ENCODE assay signal across 1 cellular context in the genomic region with DNA sequence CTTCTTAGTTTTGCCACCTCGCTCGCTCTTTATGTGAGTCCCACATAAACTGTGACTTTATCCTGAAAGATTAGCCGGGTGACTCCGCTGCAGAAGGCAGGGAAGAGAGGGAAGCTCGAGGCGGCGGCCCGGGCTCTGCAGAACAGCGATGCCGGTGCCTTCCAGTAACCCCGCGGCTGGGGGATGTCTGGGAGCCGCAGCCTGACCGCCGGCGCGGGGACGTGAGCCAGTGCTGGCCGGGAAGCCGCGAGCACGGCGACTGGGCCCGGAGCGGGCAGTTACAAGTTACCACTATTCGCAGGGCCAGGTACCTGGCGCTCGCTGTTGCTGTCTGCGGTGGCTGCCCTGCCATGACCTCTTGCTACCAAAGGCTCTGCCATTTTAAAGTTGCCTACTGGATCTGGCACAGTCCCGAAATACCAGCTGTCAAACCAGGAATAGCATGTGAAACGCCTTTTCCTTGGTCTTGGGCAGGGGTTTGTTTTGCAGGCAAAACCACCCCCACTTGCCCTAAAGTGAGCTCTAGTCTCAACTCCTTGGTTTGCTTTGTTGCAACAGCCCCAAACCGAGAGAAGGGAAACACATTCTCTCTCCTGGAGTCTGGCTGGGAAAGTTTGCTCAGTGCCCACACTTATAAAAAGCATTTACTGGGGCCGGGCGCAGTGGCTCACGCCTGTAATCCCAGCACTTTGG.
TF ChIP-seq lines count a peak whose summit lies in the region.

No MANE protein-coding gene starts in this region.

TF ChIP-seq in IMR-90, 13 proteins besides CTCF, POLR2A, EP300 and RAD21 (continued from another document):
- TF ChIP-seq, protein P1, sequence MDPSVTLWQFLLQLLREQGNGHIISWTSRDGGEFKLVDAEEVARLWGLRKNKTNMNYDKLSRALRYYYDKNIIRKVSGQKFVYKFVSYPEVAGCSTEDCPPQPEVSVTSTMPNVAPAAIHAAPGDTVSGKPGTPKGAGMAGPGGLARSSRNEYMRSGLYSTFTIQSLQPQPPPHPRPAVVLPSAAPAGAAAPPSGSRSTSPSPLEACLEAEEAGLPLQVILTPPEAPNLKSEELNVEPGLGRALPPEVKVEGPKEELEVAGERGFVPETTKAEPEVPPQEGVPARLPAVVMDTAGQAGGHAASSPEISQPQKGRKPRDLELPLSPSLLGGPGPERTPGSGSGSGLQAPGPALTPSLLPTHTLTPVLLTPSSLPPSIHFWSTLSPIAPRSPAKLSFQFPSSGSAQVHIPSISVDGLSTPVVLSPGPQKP (IDR thresholded peaks at IDR 0.05; ENCODE audit: borderline replicate concordance, low read depth, low read length) = no peak
- no peak for TF ChIP-seq MAFK (IDR thresholded peaks at IDR 0.05; ENCODE audit: low read depth, low read length)
- TF ChIP-seq RCOR1 (IDR thresholded peaks at IDR 0.05; ENCODE audit: insufficient replicate concordance, low read length) = no peak
- no peak for TF ChIP-seq SMC3 (IDR thresholded peaks at IDR 0.05; ENCODE audit: low read depth, low read length)
- no peak for TF ChIP-seq CHD1 (IDR thresholded peaks at IDR 0.05; ENCODE audit: low read depth, low read length)
- no peak for TF ChIP-seq MAZ (IDR thresholded peaks at IDR 0.05; ENCODE audit: borderline replicate concordance, low read depth, low read length)
- no peak for TF ChIP-seq MXI1 (IDR thresholded peaks at IDR 0.05; ENCODE audit: borderline replicate concordance, low read depth, low read length)
